Comparison of ENCODE assay signal across 38 cellular contexts in the genomic region with DNA sequence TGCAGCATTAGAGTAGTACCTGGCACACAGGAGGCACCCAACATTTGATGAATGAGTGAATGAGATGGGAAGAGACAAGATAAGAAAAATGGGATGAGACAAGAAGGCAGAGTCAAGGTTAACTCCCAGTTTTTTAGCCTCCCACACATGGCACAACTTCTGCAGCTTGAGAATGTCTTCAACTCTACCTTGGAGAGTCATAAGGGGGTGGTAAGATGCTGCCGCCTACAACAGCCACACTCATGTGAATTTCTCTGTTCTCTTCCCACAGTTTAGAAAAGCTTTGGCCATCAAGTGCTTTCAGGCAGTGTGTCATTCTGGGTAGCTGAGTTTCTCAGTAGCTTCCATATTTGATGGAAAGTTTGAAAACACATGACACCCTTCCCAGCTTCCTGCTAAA. TPM values are rescaled to one million over a fixed set of nuclear protein-coding genes. Genes with fewer than 3 reads are reported as not detected.
"Had no signal": no experiment of that assay in that cellular context is flagged by ENCODE, and none has a peak within 500 bp of the region (broad histone marks: within the 10 kb centered on the region; RNA-seq: fewer than 3 reads in every experiment).

No MANE protein-coding gene starts in this region.

- H3K4me3 ChIP-seq: MG63 had no signal

- H3K9me3 ChIP-seq: MG63 had no signal

- H3K36me3 ChIP-seq: MG63 had no signal

- H3K27me3 ChIP-seq: MG63 had no signal

- H3K27ac ChIP-seq: KMS-11 had no signal

- DNase-seq: Karpas-422, Kasumi-1, MG63, MM.1S, MV-4-11, NCI-H1048, NCI-H1092, NCI-H1092 treated with DMSO at 0.1 percent for 48 hours, NCI-H1105, NCI-H1105 treated with DMSO at 0.1 percent for 48 hours, NCI-H1417, NCI-H1417 treated with DMSO at 0.1 percent for 48 hours, NCI-H1436, NCI-H1436 treated with DMSO at 0.1 percent for 48 hours, NCI-H146, NCI-H1694, NCI-H1694 treated with DMSO at 0.1 percent for 48 hours, NCI-H187, NCI-H187 treated with DMSO at 0.1 percent for 48 hours, NCI-H1930, NCI-H2029, NCI-H2029 treated with DMSO at 0.1 percent for 48 hours, NCI-H2081, NCI-H2081 treated with DMSO at 0.1 percent for 48 hours, NCI-H2107, NCI-H2171, NCI-H2171 treated with DMSO at 0.1 percent for 48 hours, NCI-H2227 treated with DMSO at 0.1 percent for 48 hours, NCI-H226, NCI-H345, NCI-H446, NCI-H446 treated with DMSO at 0.1 percent for 48 hours, NCI-H510A had no signal

RNA-seq across cellular contexts. Expression of gene GPR6, which starts 19.5 kb away (rescaled TPM):
- total RNA-seq: LHCN-M2, M059J, MCF 10A, NCI-H460 had no signal
